1 cellular context compared by ENCODE assay signal in genomic region chr18:46335551-46336059, GRCh38.
TF ChIP-seq lines count a peak whose summit lies in the region.

No MANE protein-coding gene starts in this region.

TF ChIP-seq in WTC11, 78 proteins besides CTCF, POLR2A, EP300 and RAD21 (continued from another document):
- TF ChIP-seq, protein P1, sequence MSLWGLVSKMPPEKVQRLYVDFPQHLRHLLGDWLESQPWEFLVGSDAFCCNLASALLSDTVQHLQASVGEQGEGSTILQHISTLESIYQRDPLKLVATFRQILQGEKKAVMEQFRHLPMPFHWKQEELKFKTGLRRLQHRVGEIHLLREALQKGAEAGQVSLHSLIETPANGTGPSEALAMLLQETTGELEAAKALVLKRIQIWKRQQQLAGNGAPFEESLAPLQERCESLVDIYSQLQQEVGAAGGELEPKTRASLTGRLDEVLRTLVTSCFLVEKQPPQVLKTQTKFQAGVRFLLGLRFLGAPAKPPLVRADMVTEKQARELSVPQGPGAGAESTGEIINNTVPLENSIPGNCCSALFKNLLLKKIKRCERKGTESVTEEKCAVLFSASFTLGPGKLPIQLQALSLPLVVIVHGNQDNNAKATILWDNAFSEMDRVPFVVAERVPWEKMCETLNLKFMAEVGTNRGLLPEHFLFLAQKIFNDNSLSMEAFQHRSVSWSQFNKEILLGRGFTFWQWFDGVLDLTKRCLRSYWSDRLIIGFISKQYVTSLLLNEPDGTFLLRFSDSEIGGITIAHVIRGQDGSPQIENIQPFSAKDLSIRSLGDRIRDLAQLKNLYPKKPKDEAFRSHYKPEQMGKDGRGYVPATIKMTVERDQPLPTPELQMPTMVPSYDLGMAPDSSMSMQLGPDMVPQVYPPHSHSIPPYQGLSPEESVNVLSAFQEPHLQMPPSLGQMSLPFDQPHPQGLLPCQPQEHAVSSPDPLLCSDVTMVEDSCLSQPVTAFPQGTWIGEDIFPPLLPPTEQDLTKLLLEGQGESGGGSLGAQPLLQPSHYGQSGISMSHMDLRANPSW (CRISPR knock-in tag; conservative IDR thresholded peaks at IDR 0.05; ENCODE audit: low read depth): no peak
- TF ChIP-seq ZNF232 (CRISPR knock-in tag; IDR thresholded peaks at IDR 0.05) (no peak), ZNF425 (CRISPR knock-in tag; conservative IDR thresholded peaks at IDR 0.05) (no peak), FOXP1 (CRISPR knock-in tag; IDR thresholded peaks at IDR 0.05; ENCODE audit: borderline replicate concordance) (no peak), ETV6 (CRISPR knock-in tag; IDR thresholded peaks at IDR 0.05) (peak; percentile 23; the same call in 1 of the 2 replicates), IRF1 (CRISPR knock-in tag; IDR thresholded peaks at IDR 0.05) (no peak), ESRRA (CRISPR knock-in tag; IDR thresholded peaks at IDR 0.05; ENCODE audit: borderline replicate concordance) (no peak), ZNF263 (CRISPR knock-in tag; IDR thresholded peaks at IDR 0.05; ENCODE audit: low read depth) (no peak), NR3C1 (CRISPR knock-in tag; conservative IDR thresholded peaks at IDR 0.05; ENCODE audit: low read depth) (no peak), ATF1 (CRISPR knock-in tag; IDR thresholded peaks at IDR 0.05) (no peak), AFF4 (CRISPR knock-in tag; IDR thresholded peaks at IDR 0.05; ENCODE audit: borderline replicate concordance) (no peak), RORB (CRISPR knock-in tag; IDR thresholded peaks at IDR 0.05) (no peak), CREM (CRISPR knock-in tag; IDR thresholded peaks at IDR 0.05) (no peak), USF2 (CRISPR knock-in tag; IDR thresholded peaks at IDR 0.05) (peak; percentile 19; the same call in 1 of the 2 replicates), ZNF423 (CRISPR knock-in tag; IDR thresholded peaks at IDR 0.05) (0 out of 2 replicates have a peak, but pooled peaks have one; percentile 9), HMGA2 (CRISPR knock-in tag; IDR thresholded peaks at IDR 0.05) (no peak), SMAD3 (CRISPR knock-in tag; IDR thresholded peaks at IDR 0.05; ENCODE audit: borderline replicate concordance) (no peak), NR1H2 (CRISPR knock-in tag; IDR thresholded peaks at IDR 0.05) (no peak)
- TF ChIP-seq, protein P2, sequence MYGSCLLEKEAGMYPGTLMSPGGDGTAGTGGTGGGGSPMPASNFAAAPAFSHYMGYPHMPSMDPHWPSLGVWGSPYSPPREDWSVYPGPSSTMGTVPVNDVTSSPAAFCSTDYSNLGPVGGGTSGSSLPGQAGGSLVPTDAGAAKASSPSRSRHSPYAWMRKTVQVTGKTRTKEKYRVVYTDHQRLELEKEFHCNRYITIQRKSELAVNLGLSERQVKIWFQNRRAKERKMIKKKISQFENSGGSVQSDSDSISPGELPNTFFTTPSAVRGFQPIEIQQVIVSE (CRISPR knock-in tag; IDR thresholded peaks at IDR 0.05; ENCODE audit: borderline replicate concordance): no peak
- TF ChIP-seq, protein P3, sequence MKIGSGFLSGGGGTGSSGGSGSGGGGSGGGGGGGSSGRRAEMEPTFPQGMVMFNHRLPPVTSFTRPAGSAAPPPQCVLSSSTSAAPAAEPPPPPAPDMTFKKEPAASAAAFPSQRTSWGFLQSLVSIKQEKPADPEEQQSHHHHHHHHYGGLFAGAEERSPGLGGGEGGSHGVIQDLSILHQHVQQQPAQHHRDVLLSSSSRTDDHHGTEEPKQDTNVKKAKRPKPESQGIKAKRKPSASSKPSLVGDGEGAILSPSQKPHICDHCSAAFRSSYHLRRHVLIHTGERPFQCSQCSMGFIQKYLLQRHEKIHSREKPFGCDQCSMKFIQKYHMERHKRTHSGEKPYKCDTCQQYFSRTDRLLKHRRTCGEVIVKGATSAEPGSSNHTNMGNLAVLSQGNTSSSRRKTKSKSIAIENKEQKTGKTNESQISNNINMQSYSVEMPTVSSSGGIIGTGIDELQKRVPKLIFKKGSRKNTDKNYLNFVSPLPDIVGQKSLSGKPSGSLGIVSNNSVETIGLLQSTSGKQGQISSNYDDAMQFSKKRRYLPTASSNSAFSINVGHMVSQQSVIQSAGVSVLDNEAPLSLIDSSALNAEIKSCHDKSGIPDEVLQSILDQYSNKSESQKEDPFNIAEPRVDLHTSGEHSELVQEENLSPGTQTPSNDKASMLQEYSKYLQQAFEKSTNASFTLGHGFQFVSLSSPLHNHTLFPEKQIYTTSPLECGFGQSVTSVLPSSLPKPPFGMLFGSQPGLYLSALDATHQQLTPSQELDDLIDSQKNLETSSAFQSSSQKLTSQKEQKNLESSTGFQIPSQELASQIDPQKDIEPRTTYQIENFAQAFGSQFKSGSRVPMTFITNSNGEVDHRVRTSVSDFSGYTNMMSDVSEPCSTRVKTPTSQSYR (CRISPR knock-in tag; IDR thresholded peaks at IDR 0.05): peak; percentile 71; the same call in 1 of the 2 replicates
- TF ChIP-seq, protein P4, sequence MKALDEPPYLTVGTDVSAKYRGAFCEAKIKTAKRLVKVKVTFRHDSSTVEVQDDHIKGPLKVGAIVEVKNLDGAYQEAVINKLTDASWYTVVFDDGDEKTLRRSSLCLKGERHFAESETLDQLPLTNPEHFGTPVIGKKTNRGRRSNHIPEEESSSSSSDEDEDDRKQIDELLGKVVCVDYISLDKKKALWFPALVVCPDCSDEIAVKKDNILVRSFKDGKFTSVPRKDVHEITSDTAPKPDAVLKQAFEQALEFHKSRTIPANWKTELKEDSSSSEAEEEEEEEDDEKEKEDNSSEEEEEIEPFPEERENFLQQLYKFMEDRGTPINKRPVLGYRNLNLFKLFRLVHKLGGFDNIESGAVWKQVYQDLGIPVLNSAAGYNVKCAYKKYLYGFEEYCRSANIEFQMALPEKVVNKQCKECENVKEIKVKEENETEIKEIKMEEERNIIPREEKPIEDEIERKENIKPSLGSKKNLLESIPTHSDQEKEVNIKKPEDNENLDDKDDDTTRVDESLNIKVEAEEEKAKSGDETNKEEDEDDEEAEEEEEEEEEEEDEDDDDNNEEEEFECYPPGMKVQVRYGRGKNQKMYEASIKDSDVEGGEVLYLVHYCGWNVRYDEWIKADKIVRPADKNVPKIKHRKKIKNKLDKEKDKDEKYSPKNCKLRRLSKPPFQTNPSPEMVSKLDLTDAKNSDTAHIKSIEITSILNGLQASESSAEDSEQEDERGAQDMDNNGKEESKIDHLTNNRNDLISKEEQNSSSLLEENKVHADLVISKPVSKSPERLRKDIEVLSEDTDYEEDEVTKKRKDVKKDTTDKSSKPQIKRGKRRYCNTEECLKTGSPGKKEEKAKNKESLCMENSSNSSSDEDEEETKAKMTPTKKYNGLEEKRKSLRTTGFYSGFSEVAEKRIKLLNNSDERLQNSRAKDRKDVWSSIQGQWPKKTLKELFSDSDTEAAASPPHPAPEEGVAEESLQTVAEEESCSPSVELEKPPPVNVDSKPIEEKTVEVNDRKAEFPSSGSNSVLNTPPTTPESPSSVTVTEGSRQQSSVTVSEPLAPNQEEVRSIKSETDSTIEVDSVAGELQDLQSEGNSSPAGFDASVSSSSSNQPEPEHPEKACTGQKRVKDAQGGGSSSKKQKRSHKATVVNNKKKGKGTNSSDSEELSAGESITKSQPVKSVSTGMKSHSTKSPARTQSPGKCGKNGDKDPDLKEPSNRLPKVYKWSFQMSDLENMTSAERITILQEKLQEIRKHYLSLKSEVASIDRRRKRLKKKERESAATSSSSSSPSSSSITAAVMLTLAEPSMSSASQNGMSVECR (CRISPR knock-in tag; IDR thresholded peaks at IDR 0.05; ENCODE audit: borderline replicate concordance): no peak
TF ChIP-seq in WTC11: peak in this region for 4.
